ENCODE assay signal across 9 cellular contexts in the genomic region with DNA sequence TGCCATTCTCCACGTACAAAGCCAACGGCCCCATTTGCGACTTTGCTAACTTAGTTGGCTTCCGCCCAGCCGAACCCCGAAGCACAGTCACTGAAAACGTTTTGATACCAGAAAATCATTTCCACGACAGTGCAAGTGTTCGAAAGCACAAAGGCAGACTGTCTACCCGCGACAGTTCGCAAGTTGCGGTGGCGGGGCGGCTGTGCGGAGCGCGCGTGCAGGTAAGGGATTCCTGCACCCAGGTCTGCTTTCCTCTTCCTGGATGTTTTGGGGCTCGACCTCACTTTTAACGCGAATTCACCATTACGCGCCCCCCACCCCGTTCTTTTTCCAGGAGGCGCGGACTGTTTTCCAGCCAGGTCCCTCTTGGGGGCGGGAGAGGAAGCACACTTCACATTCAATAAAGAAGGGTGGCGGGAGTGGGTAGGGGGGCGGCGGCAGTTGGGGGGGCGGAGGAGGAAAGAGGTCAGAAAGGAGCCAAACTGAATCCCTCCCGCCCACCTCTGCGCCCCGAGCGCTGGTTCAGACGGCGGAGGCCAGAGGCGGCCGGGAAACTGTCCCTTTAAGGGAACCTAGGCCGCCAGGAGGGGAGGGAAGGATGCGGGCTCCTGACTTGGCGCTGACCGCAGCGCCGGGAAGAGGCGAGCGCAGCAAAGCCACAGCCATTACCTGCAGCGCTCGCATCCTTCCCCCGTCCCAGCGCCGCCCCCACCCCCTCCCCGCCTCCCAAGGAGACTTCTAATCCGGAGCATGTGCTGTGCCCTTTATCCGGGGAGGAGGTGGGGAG.
A peak's percentile ranks its signal among the peaks of the same experiment; 100 is the strongest.
DNase-seq lines count a peak whose midpoint lies in the region; ATAC-seq, FAIRE-seq and TF ChIP-seq lines count a peak whose summit lies in the region.
"Had no signal": no experiment of that assay in that cellular context is flagged by ENCODE, and none has a peak within 500 bp of the region (broad histone marks: within the 10 kb centered on the region; RNA-seq: fewer than 3 reads in every experiment).

No MANE protein-coding gene starts in this region.

- peaks cover 62% of the 10 kb centered on the region for H3K4me1 Mint-ChIP-seq in WTC11

- no peak overlapping the region for H3K27ac Mint-ChIP-seq in WTC11
- H3K27ac Mint-ChIP-seq: CD4-positive, CD25-positive, alpha-beta regulatory T cell had no signal

- no peak for TF ChIP-seq POLR2A in GM12892 (IDR thresholded peaks at IDR 0.05; ENCODE audit: low read depth, low read length)

- no peak for FAIRE-seq in GM12892 (lab: Jason Lieb, UNC)

- POLR2A ChIA-PET in WTC11 (lab: Charles Lee) = interaction anchor here (0.6 kb wide), 1 partner anchor 1134 kb away, joined by 3 read pairs; no protein-coding TSS in a partner anchor

- H3K27me3 Mint-ChIP-seq in WTC11 (ENCODE audit: low read depth) = peaks cover 44% of the 10 kb centered on the region

- no peaks in the 10 kb centered on the region for H3K9me3 Mint-ChIP-seq in WTC11

- no peaks in the 10 kb centered on the region for H3K36me3 Mint-ChIP-seq in WTC11
- H3K36me3 Mint-ChIP-seq: CD4-positive, CD25-positive, alpha-beta regulatory T cell had no signal

- DNase-seq in DMS79 treated with DMSO at 0.1 percent for 48 hours (lab: John Stamatoyannopoulos, UW) = peak; percentile 10
- DNase-seq in DMS79 (lab: John Stamatoyannopoulos, UW) = no peak
- DNase-seq in M059J (ENCODE audit: low read depth) = peak; percentile 60
- DNase-seq in WTC11 (ENCODE audit: low spot score) = peak; percentile 74
- DNase-seq in head of caudate nucleus = peak; percentile 32 to 85 (median 64)
- DNase-seq in nucleus accumbens (lab: John Stamatoyannopoulos, UW) = peak in 50 of 56 donors; percentile 11 to 84 (median 64)
- DNase-seq in GM12892 (ENCODE audit: insufficient read length) = no peak

- CTCF ChIA-PET in WTC11 (lab: Charles Lee) = interaction anchor here (0.7 to 1.8 kb wide), 3 partner anchors 8 to 187 kb away, joined by 4 to 15 read pairs (median 6); no protein-coding TSS in a partner anchor

- TF ChIP-seq CTCF in WTC11 (IDR thresholded peaks at IDR 0.05) = no peak

- intact Hi-C loops in head of caudate nucleus (cut with DNase I) = loop anchor here (5.0 to 10.0 kb wide), 2 partner anchors 109 to 251 kb away; partner anchors contain the start of gene KCTD1

- H3K4me3 Mint-ChIP-seq in WTC11 = peak overlapping the region; percentile 80
- H3K4me3 Mint-ChIP-seq: CD4-positive, CD25-positive, alpha-beta regulatory T cell had no signal

- peak; percentile 79 for ATAC-seq in WTC11
- ATAC-seq in GM21526 (IDR thresholded peaks at IDR 0.05; ENCODE audit: low FRiP score, unreplicated experiment) = no peak

TF ChIP-seq in WTC11, 78 proteins besides CTCF, POLR2A, EP300 and RAD21:
- TF ChIP-seq ERG (CRISPR knock-in tag; IDR thresholded peaks at IDR 0.05) (no peak), TEAD4 (CRISPR knock-in tag; IDR thresholded peaks at IDR 0.05) (no peak), GRHL2 (CRISPR knock-in tag; IDR thresholded peaks at IDR 0.05; ENCODE audit: insufficient replicate concordance, severe bottlenecking) (no peak), ZNF396 (CRISPR knock-in tag; IDR thresholded peaks at IDR 0.05; ENCODE audit: borderline replicate concordance) (no peak), ELF4 (CRISPR knock-in tag; IDR thresholded peaks at IDR 0.05; ENCODE audit: low read depth) (no peak), SP1 (CRISPR knock-in tag; conservative IDR thresholded peaks at IDR 0.05) (no peak), NFATC4 (CRISPR knock-in tag; IDR thresholded peaks at IDR 0.05) (no peak), FOXJ3 (CRISPR knock-in tag; IDR thresholded peaks at IDR 0.05; ENCODE audit: borderline replicate concordance) (no peak), ZNF512 (CRISPR knock-in tag; IDR thresholded peaks at IDR 0.05; ENCODE audit: borderline replicate concordance) (no peak), ZNF423 (CRISPR knock-in tag; IDR thresholded peaks at IDR 0.05) (no peak), SMAD4 (CRISPR knock-in tag; IDR thresholded peaks at IDR 0.05) (no peak)
- TF ChIP-seq, protein P1, sequence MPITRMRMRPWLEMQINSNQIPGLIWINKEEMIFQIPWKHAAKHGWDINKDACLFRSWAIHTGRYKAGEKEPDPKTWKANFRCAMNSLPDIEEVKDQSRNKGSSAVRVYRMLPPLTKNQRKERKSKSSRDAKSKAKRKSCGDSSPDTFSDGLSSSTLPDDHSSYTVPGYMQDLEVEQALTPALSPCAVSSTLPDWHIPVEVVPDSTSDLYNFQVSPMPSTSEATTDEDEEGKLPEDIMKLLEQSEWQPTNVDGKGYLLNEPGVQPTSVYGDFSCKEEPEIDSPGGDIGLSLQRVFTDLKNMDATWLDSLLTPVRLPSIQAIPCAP (CRISPR knock-in tag; IDR thresholded peaks at IDR 0.05) = no peak
- TF ChIP-seq, protein P2, sequence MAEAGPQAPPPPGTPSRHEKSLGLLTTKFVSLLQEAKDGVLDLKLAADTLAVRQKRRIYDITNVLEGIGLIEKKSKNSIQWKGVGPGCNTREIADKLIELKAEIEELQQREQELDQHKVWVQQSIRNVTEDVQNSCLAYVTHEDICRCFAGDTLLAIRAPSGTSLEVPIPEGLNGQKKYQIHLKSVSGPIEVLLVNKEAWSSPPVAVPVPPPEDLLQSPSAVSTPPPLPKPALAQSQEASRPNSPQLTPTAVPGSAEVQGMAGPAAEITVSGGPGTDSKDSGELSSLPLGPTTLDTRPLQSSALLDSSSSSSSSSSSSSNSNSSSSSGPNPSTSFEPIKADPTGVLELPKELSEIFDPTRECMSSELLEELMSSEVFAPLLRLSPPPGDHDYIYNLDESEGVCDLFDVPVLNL (CRISPR knock-in tag; IDR thresholded peaks at IDR 0.05; ENCODE audit: borderline replicate concordance, low read depth) = no peak
- TF ChIP-seq, protein P3, sequence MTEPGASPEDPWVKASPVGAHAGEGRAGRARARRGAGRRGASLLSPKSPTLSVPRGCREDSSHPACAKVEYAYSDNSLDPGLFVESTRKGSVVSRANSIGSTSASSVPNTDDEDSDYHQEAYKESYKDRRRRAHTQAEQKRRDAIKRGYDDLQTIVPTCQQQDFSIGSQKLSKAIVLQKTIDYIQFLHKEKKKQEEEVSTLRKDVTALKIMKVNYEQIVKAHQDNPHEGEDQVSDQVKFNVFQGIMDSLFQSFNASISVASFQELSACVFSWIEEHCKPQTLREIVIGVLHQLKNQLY (CRISPR knock-in tag; IDR thresholded peaks at IDR 0.05) = no peak
- TF ChIP-seq, protein P4, sequence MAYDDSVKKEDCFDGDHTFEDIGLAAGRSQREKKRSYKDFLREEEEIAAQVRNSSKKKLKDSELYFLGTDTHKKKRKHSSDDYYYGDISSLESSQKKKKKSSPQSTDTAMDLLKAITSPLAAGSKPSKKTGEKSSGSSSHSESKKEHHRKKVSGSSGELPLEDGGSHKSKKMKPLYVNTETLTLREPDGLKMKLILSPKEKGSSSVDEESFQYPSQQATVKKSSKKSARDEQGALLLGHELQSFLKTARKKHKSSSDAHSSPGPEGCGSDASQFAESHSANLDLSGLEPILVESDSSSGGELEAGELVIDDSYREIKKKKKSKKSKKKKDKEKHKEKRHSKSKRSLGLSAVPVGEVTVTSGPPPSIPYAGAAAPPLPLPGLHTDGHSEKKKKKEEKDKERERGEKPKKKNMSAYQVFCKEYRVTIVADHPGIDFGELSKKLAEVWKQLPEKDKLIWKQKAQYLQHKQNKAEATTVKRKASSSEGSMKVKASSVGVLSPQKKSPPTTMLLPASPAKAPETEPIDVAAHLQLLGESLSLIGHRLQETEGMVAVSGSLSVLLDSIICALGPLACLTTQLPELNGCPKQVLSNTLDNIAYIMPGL (CRISPR knock-in tag; IDR thresholded peaks at IDR 0.05) = no peak

Comparison
In these comparisons a context has a peak if more than half of its experiments do, and no peak if none do; other contexts are left out.
1. DNase-seq: peak in DMS79 treated with DMSO at 0.1 percent for 48 hours (single experiment), M059J (single experiment), WTC11 (single experiment), head of caudate nucleus (42 of 42) and nucleus accumbens (50 of 56); none in DMS79 (single experiment) and GM12892 (single experiment).